17 cellular contexts compared by ENCODE assay signal in genomic region chr22:50058338-50059184, GRCh38. TPM values are rescaled to one million over a fixed set of nuclear protein-coding genes. Genes with fewer than 3 reads are reported as not detected.
A peak's percentile ranks its signal among the peaks of the same experiment; 100 is the strongest.
DNase-seq lines count a peak whose midpoint lies in the region; ATAC-seq and TF ChIP-seq lines count a peak whose summit lies in the region.
"Had no signal": no experiment of that assay in that cellular context is flagged by ENCODE, and none has a peak within 500 bp of the region (broad histone marks: within the 10 kb centered on the region; RNA-seq: fewer than 3 reads in every experiment).

No MANE protein-coding gene starts in this region.

- peaks cover 0 to 8% of the 10 kb centered on the region in 2 donors for H3K27me3 ChIP-seq in Peyer's patch
- peaks cover 5% of the 10 kb centered on the region for H3K27me3 ChIP-seq in iPS-15b (ENCODE audit: control insufficient read depth, insufficient read depth, low read length)
- no peaks in the 10 kb centered on the region for H3K27me3 ChIP-seq in parathyroid adenoma (ENCODE audit: control insufficient read depth, insufficient read depth, low read length)
- peaks cover 81% of the 10 kb centered on the region for H3K27me3 ChIP-seq in gastroesophageal sphincter

- TF ChIP-seq POLR2A in Peyer's patch (IDR thresholded peaks at IDR 0.05): no peak
- TF ChIP-seq POLR2A in gastroesophageal sphincter (IDR thresholded peaks at IDR 0.05): no peak

- no peak for DNase-seq in Peyer's patch
- no peak for DNase-seq in stimulated activated naive CD4-positive, alpha-beta T cell treated with Interleukin-2 at 50 U/mL for 16 hours (lab: John Stamatoyannopoulos, UW)
- no peak for DNase-seq in DMS53 (lab: John Stamatoyannopoulos, UW)
- no peak for DNase-seq in NCI-H2029 (lab: John Stamatoyannopoulos, UW)
- DNase-seq: activated CD4-positive, alpha-beta T cell treated with anti-CD3 and anti-CD28 coated beads for 48 hours; AML-193; foreskin keratinocyte; HFFc6; left colon; occipital lobe; OCI-M1; T-cell had no signal

- peak overlapping the region in 3 of 4 donors; percentile 19 to 33 (median 20) for H3K4me3 ChIP-seq in Peyer's patch
- H3K4me3 ChIP-seq in iPS-15b (ENCODE audit: low read depth, low read length): peak overlapping the region; percentile 58
- H3K4me3 ChIP-seq in parathyroid adenoma (ENCODE audit: low read depth, low read length): peak overlapping the region; percentile 49
- H3K4me3 ChIP-seq in gastroesophageal sphincter: peak overlapping the region in 1 of 2 donors; percentile 38

- no peak for TF ChIP-seq EP300 in gastroesophageal sphincter (IDR thresholded peaks at IDR 0.05)

- H3K4me1 ChIP-seq in ES-I3 (ENCODE audit: insufficient read depth, low read length) (no peaks in the 10 kb centered on the region; the same call in 1 of the 2 replicates), Peyer's patch (peaks cover 0 to 5% (median 2%) of the 10 kb centered on the region in 4 donors), iPS-15b (ENCODE audit: control insufficient read depth, insufficient read depth, low read length) (peaks cover 3% of the 10 kb centered on the region), parathyroid adenoma (peaks cover 2% of the 10 kb centered on the region), gastroesophageal sphincter (peaks cover 0 to 20% (median 7%) of the 10 kb centered on the region in 3 donors)
- H3K4me1 ChIP-seq: foreskin keratinocyte had no signal

- H3K36me3 ChIP-seq in ES-I3 (ENCODE audit: insufficient read depth, low read length) (no peaks in the 10 kb centered on the region), Peyer's patch (no peaks in the 10 kb centered on the region), iPS-15b (ENCODE audit: control insufficient read depth, insufficient read depth, low read length) (no peaks in the 10 kb centered on the region), parathyroid adenoma (ENCODE audit: control insufficient read depth, insufficient read depth, low read length) (no peaks in the 10 kb centered on the region), gastroesophageal sphincter (no peaks in the 10 kb centered on the region)

- H3K9ac ChIP-seq in ES-I3 (ENCODE audit: low read depth, low read length): peak overlapping the region; percentile 62; the same call in 1 of the 2 replicates
- no peak overlapping the region for H3K9ac ChIP-seq in iPS-15b (ENCODE audit: low read depth, low read length)
- H3K9ac ChIP-seq in parathyroid adenoma: no peak overlapping the region

- H3K79me2 ChIP-seq in parathyroid adenoma: no peaks in the 10 kb centered on the region

- H3K4me2 ChIP-seq in parathyroid adenoma (ENCODE audit: low read length): peak overlapping the region; percentile 62

- peak overlapping the region; percentile 72 for H2AFZ ChIP-seq in parathyroid adenoma

- ATAC-seq in gastroesophageal sphincter: no peak
- ATAC-seq: foreskin keratinocyte, left colon had no signal

- WGBS in gastroesophageal sphincter (ENCODE audit: low coverage in 1 of 2), 2 donors: 0% methylated on average over 3 of the region's 75 CpGs; no CpG with 5 or more reads in 1 of the 2 donors

- TF ChIP-seq CTCF in Peyer's patch (IDR thresholded peaks at IDR 0.05) (no peak), parathyroid adenoma (IDR thresholded peaks at IDR 0.05) (no peak), gastroesophageal sphincter (IDR thresholded peaks at IDR 0.05) (no peak)

- H3K27ac ChIP-seq in Peyer's patch (no peak overlapping the region), parathyroid adenoma (peak overlapping the region; percentile 19), gastroesophageal sphincter (no peak overlapping the region)
- H3K27ac ChIP-seq: foreskin keratinocyte had no signal

- H3K9me3 ChIP-seq in ES-I3 (ENCODE audit: control insufficient read depth, insufficient read depth, low read length) (no peaks in the 10 kb centered on the region), Peyer's patch (no peaks in the 10 kb centered on the region), iPS-15b (ENCODE audit: control insufficient read depth, insufficient read depth, low read length) (no peaks in the 10 kb centered on the region), parathyroid adenoma (ENCODE audit: control insufficient read depth, low read length) (no peaks in the 10 kb centered on the region), gastroesophageal sphincter (peaks cover 0 to 10% (median 0%) of the 10 kb centered on the region in 3 donors)

RNA-seq across cellular contexts. Expression of gene TTLL8, which starts 0.5 kb away (rescaled TPM):
- total RNA-seq in Peyer's patch (not detected), gastroesophageal sphincter (not detected)
- total RNA-seq: foreskin keratinocyte, HFFc6, left colon, occipital lobe, T-cell, ureter had no signal

RNA-seq across cellular contexts. Expression of gene MLC1, which starts 26.7 kb away (rescaled TPM):
- not detected for total RNA-seq in Peyer's patch
- under 1 TPM in 2 of 4 donors, not detected in 2; 0.07 to 0.13 TPM for total RNA-seq in gastroesophageal sphincter
- total RNA-seq: foreskin keratinocyte, HFFc6 had no signal

RNA-seq across cellular contexts. Expression of gene MOV10L1, which starts 31.2 kb away (rescaled TPM):
- total RNA-seq in Peyer's patch: under 1 TPM in 1 of 4 donors, not detected in 3; 0.67 TPM
- total RNA-seq in gastroesophageal sphincter: under 1 TPM in 1 of 4 donors, not detected in 3; 0.78 TPM

RNA-seq across cellular contexts. Expression of gene IL17REL, which starts 46.0 kb away (rescaled TPM):
- total RNA-seq in Peyer's patch (1 to 10 TPM in 3 of 4 donors, not detected in 1; 1.1 to 2.3 (median 1.2) TPM), gastroesophageal sphincter (not detected)
- total RNA-seq: foreskin keratinocyte, HFFc6, occipital lobe, ureter had no signal
